In the genomic region with DNA sequence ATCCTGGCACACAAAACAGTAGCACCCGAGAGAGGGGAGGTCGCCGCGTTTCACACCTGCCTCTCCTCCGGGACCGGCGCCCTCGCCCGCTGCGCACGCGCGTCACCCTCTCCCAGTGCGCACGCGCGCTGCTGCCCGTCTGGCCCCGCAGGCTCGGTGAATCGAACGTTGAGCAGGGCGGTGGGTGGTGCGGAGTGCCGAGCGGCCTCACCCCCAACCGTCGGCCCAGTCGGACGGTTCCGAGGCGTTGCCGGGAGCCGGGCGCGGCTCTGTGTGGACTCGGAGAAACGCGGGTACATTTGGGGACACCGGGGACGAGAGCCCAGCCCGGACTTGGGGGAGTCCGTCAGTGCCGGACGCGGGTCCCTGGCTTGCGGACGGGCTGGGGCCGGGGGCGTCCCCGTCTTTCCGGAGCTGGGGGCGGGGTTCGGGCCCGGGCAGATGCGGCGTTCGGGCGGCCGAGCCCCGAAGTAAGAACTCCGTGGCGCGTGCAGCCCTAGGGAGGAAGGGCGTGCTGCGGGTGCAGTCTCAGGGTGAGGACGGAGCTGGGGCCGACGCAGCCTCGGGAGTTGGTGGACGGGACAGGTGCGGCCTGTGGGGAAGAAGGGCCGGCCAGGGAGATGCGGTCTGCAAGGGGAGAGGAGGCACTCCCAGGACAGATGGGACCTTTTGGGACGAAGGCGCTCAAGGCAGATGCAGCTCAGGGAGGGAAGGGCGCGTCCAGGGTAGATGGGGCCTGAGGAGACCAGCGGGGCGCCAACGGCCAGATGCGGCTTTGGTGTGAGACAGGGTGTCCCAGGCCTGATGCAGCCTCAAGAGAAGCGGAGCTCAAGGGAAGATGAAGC, we compare ENCODE assay signal across 8 cellular contexts. TPM values are rescaled to one million over a fixed set of nuclear protein-coding genes. Genes with fewer than 3 reads are reported as not detected.
DNase-seq lines count a peak whose midpoint lies in the region; ATAC-seq and TF ChIP-seq lines count a peak whose summit lies in the region.

A gene with protein sequence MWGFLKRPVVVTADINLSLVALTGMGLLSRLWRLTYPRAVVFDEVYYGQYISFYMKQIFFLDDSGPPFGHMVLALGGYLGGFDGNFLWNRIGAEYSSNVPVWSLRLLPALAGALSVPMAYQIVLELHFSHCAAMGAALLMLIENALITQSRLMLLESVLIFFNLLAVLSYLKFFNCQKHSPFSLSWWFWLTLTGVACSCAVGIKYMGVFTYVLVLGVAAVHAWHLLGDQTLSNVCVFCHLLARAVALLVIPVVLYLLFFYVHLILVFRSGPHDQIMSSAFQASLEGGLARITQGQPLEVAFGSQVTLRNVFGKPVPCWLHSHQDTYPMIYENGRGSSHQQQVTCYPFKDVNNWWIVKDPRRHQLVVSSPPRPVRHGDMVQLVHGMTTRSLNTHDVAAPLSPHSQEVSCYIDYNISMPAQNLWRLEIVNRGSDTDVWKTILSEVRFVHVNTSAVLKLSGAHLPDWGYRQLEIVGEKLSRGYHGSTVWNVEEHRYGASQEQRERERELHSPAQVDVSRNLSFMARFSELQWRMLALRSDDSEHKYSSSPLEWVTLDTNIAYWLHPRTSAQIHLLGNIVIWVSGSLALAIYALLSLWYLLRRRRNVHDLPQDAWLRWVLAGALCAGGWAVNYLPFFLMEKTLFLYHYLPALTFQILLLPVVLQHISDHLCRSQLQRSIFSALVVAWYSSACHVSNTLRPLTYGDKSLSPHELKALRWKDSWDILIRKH (plus strand): TSS at position 138 of the 845 bp plus-strand sequence. CDS start 1,301 bp downstream, outside the sequence.

- intact Hi-C loops in adrenal gland (cut with DNase I) (loop anchor here in 1 of 2 donors (10.0 kb wide), 1 partner anchor 242 kb away; the partner anchor contains the start of gene RAPGEF1), heart right ventricle (cut with DNase I) (loop anchor here in 2 of 10 donors (10.0 kb wide), 1 partner anchor 242 kb away; the partner anchor contains the start of gene RAPGEF1 (in 2 of the 2)), posterior cingulate gyrus (cut with DNase I) (loop anchor here (2.0 kb wide), 1 partner anchor 28 kb away; the partner anchor contains the start of gene UCK1)

- no peak for TF ChIP-seq CTCF in GM06990 (IDR thresholded peaks at IDR 0.05; ENCODE audit: insufficient read depth, low read length, poor library complexity, severe bottlenecking)
- no peak for TF ChIP-seq CTCF in adrenal gland (IDR thresholded peaks at IDR 0.05)
- TF ChIP-seq CTCF in heart right ventricle (IDR thresholded peaks at IDR 0.05): no peak
- no peak for TF ChIP-seq CTCF in type B pancreatic cell (conservative IDR thresholded peaks at IDR 0.05)

- H3K4me1 Mint-ChIP-seq in type B pancreatic cell (ENCODE audit: unreplicated experiment): peaks cover 19% of the 10 kb centered on the region

- H3K4me1 ChIP-seq in adrenal gland (replicated peaks in 1 of 2): peaks cover 9 to 11% of the 10 kb centered on the region in 2 donors
- H3K4me1 ChIP-seq in heart right ventricle: peaks cover 7 to 36% (median 17%) of the 10 kb centered on the region in 9 donors

- peaks cover 20% of the 10 kb centered on the region for H3K36me3 Mint-ChIP-seq in type B pancreatic cell

- H3K27ac ChIP-seq in adrenal gland (peak within 1 kb of the TSS in 4 of 5 donors; percentile 42 to 72 (median 58)), heart right ventricle (peak within 1 kb of the TSS in 9 of 10 donors; percentile 47 to 88 (median 82))

- H3K4me3 ChIP-seq in GM06990 (replicated peaks; ENCODE audit: low read depth, low read length): peak within 1 kb of the TSS; percentile 90
- peak within 1 kb of the TSS; percentile 27 to 93 (median 91) for H3K4me3 ChIP-seq in adrenal gland
- H3K4me3 ChIP-seq in heart right ventricle: peak within 1 kb of the TSS; percentile 62 to 100 (median 96)

- H3K9me3 ChIP-seq in adrenal gland (replicated peaks in 1 of 3) (no peaks in the 10 kb centered on the region), heart right ventricle (no peaks in the 10 kb centered on the region)

- no peaks in the 10 kb centered on the region for H3K27me3 Mint-ChIP-seq in type B pancreatic cell

- ATAC-seq in HG02610 (IDR thresholded peaks at IDR 0.05; ENCODE audit: unreplicated experiment) (peak; percentile 70), heart right ventricle (peak; percentile 94 to 97 (median 96))

- TF ChIP-seq POLR2A in adrenal gland (IDR thresholded peaks at IDR 0.05): peak in 1 of 2 donors; percentile 57

- H3K9me3 Mint-ChIP-seq in type B pancreatic cell: no peaks in the 10 kb centered on the region

- peak within 1 kb of the TSS; percentile 81 for H3K27ac Mint-ChIP-seq in type B pancreatic cell

- 1 to 4% (median 1%) methylated on average over 11 to 83 of the region's 83 CpGs for WGBS in adrenal gland, 4 donors
- 0 to 1% methylated on average over 82 to 83 of the region's 83 CpGs for WGBS in heart right ventricle, 2 donors

- DNase-seq in GM06990 (ENCODE audit: extremely low read depth, insufficient read length): peak; percentile 91
- DNase-seq in NCI-H1105 treated with DMSO at 0.1 percent for 48 hours (lab: John Stamatoyannopoulos, UW): peak; percentile 90
- DNase-seq in T-helper 1 cell: peak; percentile 81 to 92 (median 83)
- DNase-seq in adrenal gland: peak; percentile 87 to 92 (median 89)
- DNase-seq in heart right ventricle: peak; percentile 85 to 90
- peak; percentile 81 to 98 (median 87) for DNase-seq in posterior cingulate gyrus
- DNase-seq in type B pancreatic cell (ENCODE audit: extremely low spot score, unreplicated experiment): peak; percentile 91

- H3K27me3 ChIP-seq in GM06990 (replicated peaks; ENCODE audit: control insufficient read depth, insufficient read depth, low read length) (no peaks in the 10 kb centered on the region), adrenal gland (no peaks in the 10 kb centered on the region), heart right ventricle (no peaks in the 10 kb centered on the region)

- H3K4me3 Mint-ChIP-seq in type B pancreatic cell: peak within 1 kb of the TSS; percentile 97

- peaks cover 11% of the 10 kb centered on the region for H3K36me3 ChIP-seq in GM06990 (ENCODE audit: control insufficient read depth, insufficient read depth, low read length)
- H3K36me3 ChIP-seq in adrenal gland (replicated peaks in 1 of 2): peaks cover 0 to 24% of the 10 kb centered on the region in 2 donors
- H3K36me3 ChIP-seq in heart right ventricle: peaks cover 0 to 45% (median 13%) of the 10 kb centered on the region in 9 donors

RNA-seq across cellular contexts. Expression of the gene that starts here (rescaled TPM):
- 10 to 100 TPM; 21.3 to 47.5 (median 32.2) TPM for total RNA-seq in adrenal gland
- polyA plus RNA-seq in adrenal gland: 10 to 100 TPM; 10.1 to 60.9 (median 59.5) TPM
- total RNA-seq in heart right ventricle: 10 to 100 TPM; 17.0 to 27.6 (median 21.2) TPM
- polyA plus RNA-seq in heart right ventricle: 10 to 100 TPM; 20.6 to 34.1 TPM
- total RNA-seq in type B pancreatic cell (ENCODE audit: low replicate concordance): 48.7 and 55.4 TPM in 2 replicates

Comparison
In these comparisons a context has a peak if more than half of its experiments do, and no peak if none do; other contexts are left out.
1. Peak in every context shown above with its lines: DNase-seq, ATAC-seq, H3K4me3 ChIP-seq and H3K27ac ChIP-seq.